ENCODE assay signal across 8 cellular contexts in genomic region chr2:191625016-191625415, GRCh38. TPM values are rescaled to one million over a fixed set of nuclear protein-coding genes. Genes with fewer than 3 reads are reported as not detected.
DNase-seq lines count a peak whose midpoint lies in the region; ATAC-seq and TF ChIP-seq lines count a peak whose summit lies in the region.

No MANE protein-coding gene starts in this region.

- ATAC-seq in Right ventricle myocardium inferior (no peak), natural killer cell (peak; percentile 91 to 97 (median 95)), PC-3 (no peak)

- DNase-seq in Right ventricle myocardium inferior (ENCODE audit: missing footprints) (peak; percentile 65), left ventricle myocardium inferior (no peak), M059J (ENCODE audit: low read depth) (peak; percentile 91), natural killer cell (peak; percentile 28), SKM-1 (lab: John Stamatoyannopoulos, UW; ENCODE audit: unreplicated experiment) (no peak), GOT3 (lab: John Stamatoyannopoulos, UW) (no peak), PC-3 (no peak)
- DNase-seq in activated CD4-positive, alpha-beta memory T cell treated with anti-CD3 and anti-CD28 coated beads, Interleukin-2, amount 10 ng/mL, durations not matched to agents 7 days and 5 days = peak; percentile 71

- BruUV-seq in PC-3 (replicated peaks; lab: Mats Ljungman, UMichigan) = no TSS peak

- POLR2A ChIA-PET in activated CD4-positive, alpha-beta memory T cell treated with anti-CD3 and anti-CD28 coated beads, Interleukin-2, amount 10 ng/mL, durations not matched to agents 7 days and 5 days (lab: Charles Lee) = interaction anchor here (1.2 to 7.6 kb wide), 3 partner anchors 12 to 55 kb away, joined by 3 to 130 read pairs (median 13); partner anchors contain the start of gene NABP1
- POLR2A ChIA-PET in PC-3 (lab: Charles Lee; ENCODE audit: unreplicated experiment) = no interaction called here

- no peaks in the 10 kb centered on the region for H3F3A ChIP-seq in PC-3 (ENCODE audit: low read length, unreplicated experiment)

- intact Hi-C loops in Right ventricle myocardium inferior (cut with DNase I) (no loop called here), left ventricle myocardium inferior (cut with micrococcal nuclease) (no loop called here), natural killer cell (cut with micrococcal nuclease) (no loop called here), PC-3 (cut with micrococcal nuclease) (no loop called here)

- no peak overlapping the region for H3K4me2 ChIP-seq in PC-3 (ENCODE audit: low read length)

- peaks cover 11% of the 10 kb centered on the region for H3K27me3 Mint-ChIP-seq in activated CD4-positive, alpha-beta memory T cell treated with anti-CD3 and anti-CD28 coated beads, Interleukin-2, amount 10 ng/mL, durations not matched to agents 7 days and 5 days
- H3K27me3 Mint-ChIP-seq in natural killer cell (ENCODE audit: low read depth in 2 of 2) = peaks cover 9 to 31% of the 10 kb centered on the region in 2 donors

- CTCF ChIA-PET in activated CD4-positive, alpha-beta memory T cell treated with anti-CD3 and anti-CD28 coated beads, Interleukin-2, amount 10 ng/mL, durations not matched to agents 7 days and 5 days (lab: Charles Lee) = interaction anchor here (1.0 kb wide), 1 partner anchor 10 kb away, joined by 3 read pairs; no protein-coding TSS in a partner anchor
- CTCF ChIA-PET in PC-3 (lab: Charles Lee) = no interaction called here

- peak overlapping the region; percentile 74 for H3K27ac Mint-ChIP-seq in activated CD4-positive, alpha-beta memory T cell treated with anti-CD3 and anti-CD28 coated beads, Interleukin-2, amount 10 ng/mL, durations not matched to agents 7 days and 5 days
- H3K27ac Mint-ChIP-seq in natural killer cell = peak overlapping the region; percentile 80 to 84

- no peak overlapping the region for H3K4me3 Mint-ChIP-seq in activated CD4-positive, alpha-beta memory T cell treated with anti-CD3 and anti-CD28 coated beads, Interleukin-2, amount 10 ng/mL, durations not matched to agents 7 days and 5 days
- H3K4me3 Mint-ChIP-seq in natural killer cell = peak overlapping the region; percentile 25

- no peak overlapping the region for H2AFZ ChIP-seq in PC-3 (ENCODE audit: low read length)

- no peaks in the 10 kb centered on the region for H4K20me1 ChIP-seq in PC-3 (ENCODE audit: low read length)

- H3K4me1 ChIP-seq in left ventricle myocardium inferior = no peaks in the 10 kb centered on the region
- peaks cover 44% of the 10 kb centered on the region for H3K4me1 ChIP-seq in PC-3 (ENCODE audit: insufficient read depth, low read length)

- H3K4me1 Mint-ChIP-seq in activated CD4-positive, alpha-beta memory T cell treated with anti-CD3 and anti-CD28 coated beads, Interleukin-2, amount 10 ng/mL, durations not matched to agents 7 days and 5 days = peaks cover 40% of the 10 kb centered on the region
- H3K4me1 Mint-ChIP-seq in natural killer cell = peaks cover 15 to 18% of the 10 kb centered on the region in 2 donors

- H3K36me3 ChIP-seq in left ventricle myocardium inferior = no peaks in the 10 kb centered on the region
- no peaks in the 10 kb centered on the region for H3K36me3 ChIP-seq in PC-3 (ENCODE audit: low read depth, low read length)

- peaks cover 10% of the 10 kb centered on the region for H3K9me3 Mint-ChIP-seq in activated CD4-positive, alpha-beta memory T cell treated with anti-CD3 and anti-CD28 coated beads, Interleukin-2, amount 10 ng/mL, durations not matched to agents 7 days and 5 days
- no peaks in the 10 kb centered on the region for H3K9me3 Mint-ChIP-seq in natural killer cell

- H3K27me3 ChIP-seq in left ventricle myocardium inferior (ENCODE audit: low read depth) (no peaks in the 10 kb centered on the region), PC-3 (ENCODE audit: low read length) (no peaks in the 10 kb centered on the region)

- no peaks in the 10 kb centered on the region for H3K9me2 ChIP-seq in PC-3 (replicated peaks; ENCODE audit: low read length)

- no peak overlapping the region for H3K27ac ChIP-seq in left ventricle myocardium inferior (replicated peaks)
- no peak overlapping the region for H3K27ac ChIP-seq in PC-3 (ENCODE audit: low read length)

- no peaks in the 10 kb centered on the region for H3K79me2 ChIP-seq in PC-3 (ENCODE audit: low read length)

- H3K9ac ChIP-seq in PC-3 (ENCODE audit: low read length) = no peak overlapping the region

- H3K9me3 ChIP-seq in left ventricle myocardium inferior (replicated peaks) = no peaks in the 10 kb centered on the region
- H3K9me3 ChIP-seq in PC-3 (ENCODE audit: low read length) = no peaks in the 10 kb centered on the region

- H3K4me3 ChIP-seq in left ventricle myocardium inferior (no peak overlapping the region), PC-3 (ENCODE audit: low read length) (no peak overlapping the region)

- TF ChIP-seq CTCF in left ventricle myocardium inferior (IDR thresholded peaks at IDR 0.05; ENCODE audit: borderline replicate concordance) (no peak), natural killer cell (IDR thresholded peaks at IDR 0.05) (no peak), PC-3 (conservative IDR thresholded peaks at IDR 0.05; ENCODE audit: low read depth, low read length) (no peak)

- H3K36me3 Mint-ChIP-seq in activated CD4-positive, alpha-beta memory T cell treated with anti-CD3 and anti-CD28 coated beads, Interleukin-2, amount 10 ng/mL, durations not matched to agents 7 days and 5 days (ENCODE audit: low read depth) = peaks cover 22% of the 10 kb centered on the region
- no peaks in the 10 kb centered on the region for H3K36me3 Mint-ChIP-seq in natural killer cell

RNA-seq across cellular contexts. Expression of gene NABP1, which starts 52.9 kb away (rescaled TPM):
- total RNA-seq in Right ventricle myocardium inferior (5.1 TPM), left ventricle myocardium inferior (3.3 TPM), natural killer cell (10 to 100 TPM; 44.5 to 52.2 (median 45.7) TPM), PC-3 (2014; rRNA removed) (45.4 and 56.8 TPM in 2 replicates)
- 18.6 and 37.5 TPM in 2 replicates for total RNA-seq in M059J (2014; rRNA removed; shearing (Covaris generic))
- 10 to 100 TPM; 73.5 to 73.7 TPM for total RNA-seq in activated CD4-positive, alpha-beta memory T cell treated with anti-CD3 and anti-CD28 coated beads, Interleukin-2, amount 10 ng/mL, durations not matched to agents 7 days and 5 days

Comparison
In these comparisons a context has a peak if more than half of its experiments do, and no peak if none do; other contexts are left out.
1. DNase-seq: peak in Right ventricle myocardium inferior (single experiment), M059J (single experiment), activated CD4-positive, alpha-beta memory T cell treated with anti-CD3 and anti-CD28 coated beads, Interleukin-2, amount 10 ng/mL, durations not matched to agents 7 days and 5 days (single experiment) and natural killer cell (single experiment); none in left ventricle myocardium inferior (single experiment), SKM-1 (single experiment), GOT3 (single experiment) and PC-3 (single experiment).
2. ATAC-seq: peak in natural killer cell (3 of 3); none in Right ventricle myocardium inferior (single experiment) and PC-3 (single experiment).